Comparison of ENCODE assay signal across 11 cellular contexts in genomic region chr9:105662184-105663104, GRCh38. TPM values are rescaled to one million over a fixed set of nuclear protein-coding genes. Genes with fewer than 3 reads are reported as not detected.
DNase-seq lines count a peak whose midpoint lies in the region; ATAC-seq and TF ChIP-seq lines count a peak whose summit lies in the region.
"Had no signal": no experiment of that assay in that cellular context is flagged by ENCODE, and none has a peak within 500 bp of the region (broad histone marks: within the 10 kb centered on the region; RNA-seq: fewer than 3 reads in every experiment).

Gene TAL2, plus strand, starts transcription at chr9:105662457. Its CDS starts 40 bp downstream, at chr9:105662497.

- H3K27me3 ChIP-seq in Caco-2 (replicated peaks; ENCODE audit: control insufficient read depth, insufficient read depth, low read length) = no peaks in the 10 kb centered on the region
- H3K27me3 ChIP-seq in ascending aorta = no peaks in the 10 kb centered on the region
- H3K27me3 ChIP-seq: testis had no signal

- H3K4me3 Mint-ChIP-seq in WTC11 (no peak within 1 kb of the TSS), Caco-2 (ENCODE audit: unreplicated experiment) (no peak within 1 kb of the TSS)

- H3K4me3 ChIP-seq in Caco-2 (ENCODE audit: low read depth, low read length) (no peak within 1 kb of the TSS), ascending aorta (no peak within 1 kb of the TSS)
- H3K4me3 ChIP-seq: BLaER1, testis had no signal

- intact Hi-C loops in Caco-2 (cut with micrococcal nuclease; ENCODE audit: unreplicated experiment) (no loop called here), ascending aorta (cut with DNase I) (no loop called here), cardiac septum (cut with DNase I) (no loop called here)

- H3K27ac ChIP-seq in ascending aorta = no peak within 1 kb of the TSS
- H3K27ac ChIP-seq: BLaER1, testis had no signal

- ATAC-seq in GM18517 (IDR thresholded peaks at IDR 0.05; ENCODE audit: unreplicated experiment) (peak; percentile 96), GM21423 (IDR thresholded peaks at IDR 0.05; ENCODE audit: unreplicated experiment) (peak; percentile 84), HG03039 (IDR thresholded peaks at IDR 0.05; ENCODE audit: unreplicated experiment) (peak; percentile 64), WTC11 (no peak)

- H3K4me1 ChIP-seq in Caco-2 (peaks cover 2% of the 10 kb centered on the region; the same call in 1 of the 2 replicates), ascending aorta (no peaks in the 10 kb centered on the region)
- H3K4me1 ChIP-seq: BLaER1, testis had no signal

- DNase-seq in WTC11 (ENCODE audit: low spot score) = no peak
- no peak for DNase-seq in NCI-H2107 treated with DMSO at 0.1 percent for 48 hours (lab: John Stamatoyannopoulos, UW; ENCODE audit: unreplicated experiment)
- no peak for DNase-seq in Caco-2
- no peak for DNase-seq in ascending aorta (ENCODE audit: low spot score in 2 of 2)
- no peak for DNase-seq in cardiac septum (ENCODE audit: low spot score)
- DNase-seq: activated gamma-delta T cell, testis had no signal

- H3K36me3 ChIP-seq in Caco-2 (ENCODE audit: control insufficient read depth, insufficient read depth, low read length) (no peaks in the 10 kb centered on the region), ascending aorta (no peaks in the 10 kb centered on the region)
- H3K36me3 ChIP-seq: BLaER1 had no signal

- BruUV-seq in Caco-2 (replicated peaks; lab: Mats Ljungman, UMichigan) = no TSS peak

- H3K27ac Mint-ChIP-seq in WTC11 = 0 out of 2 replicates have a peak within 1 kb of the TSS, but pooled peaks have one; percentile 18
- H3K27ac Mint-ChIP-seq in Caco-2 (ENCODE audit: unreplicated experiment) = no peak within 1 kb of the TSS

- H3K4me1 Mint-ChIP-seq in WTC11 (peaks cover 7% of the 10 kb centered on the region), Caco-2 (ENCODE audit: low read depth, unreplicated experiment) (peaks cover 24% of the 10 kb centered on the region)

- CTCF ChIA-PET in WTC11 (lab: Charles Lee) = no interaction called here
- CTCF ChIA-PET in Caco-2 (lab: Charles Lee) = no interaction called here

- H3K27me3 Mint-ChIP-seq in WTC11 (ENCODE audit: low read depth) (peaks cover 19% of the 10 kb centered on the region), Caco-2 (ENCODE audit: insufficient read depth, unreplicated experiment) (no peaks in the 10 kb centered on the region)

- POLR2A ChIA-PET in WTC11 (lab: Charles Lee) = no interaction called here
- POLR2A ChIA-PET in Caco-2 (lab: Charles Lee) = no interaction called here

- no peak for TF ChIP-seq CTCF in WTC11 (IDR thresholded peaks at IDR 0.05)
- TF ChIP-seq CTCF in Caco-2 (IDR thresholded peaks at IDR 0.05; ENCODE audit: insufficient read depth in 1 of 2, low read depth in 1 of 2, low read length in 1 of 2, severe bottlenecking in 1 of 2, unreplicated experiment in 1 of 2) = no peak
- no peak for TF ChIP-seq CTCF in ascending aorta (IDR thresholded peaks at IDR 0.05)

- H3K9me3 Mint-ChIP-seq in WTC11 = no peaks in the 10 kb centered on the region
- no peaks in the 10 kb centered on the region for H3K9me3 Mint-ChIP-seq in Caco-2 (ENCODE audit: unreplicated experiment)

- no peaks in the 10 kb centered on the region for H3K36me3 Mint-ChIP-seq in WTC11
- H3K36me3 Mint-ChIP-seq in Caco-2 (ENCODE audit: insufficient read depth, unreplicated experiment) = no peaks in the 10 kb centered on the region

- H3K9me3 ChIP-seq in Caco-2 = no peaks in the 10 kb centered on the region
- H3K9me3 ChIP-seq in ascending aorta = no peaks in the 10 kb centered on the region
- H3K9me3 ChIP-seq: BLaER1, testis had no signal

TF ChIP-seq in WTC11, 78 proteins besides CTCF, POLR2A, EP300 and RAD21 (continues in another document):
- TF ChIP-seq GABPB1 (CRISPR knock-in tag; IDR thresholded peaks at IDR 0.05) (no peak), USF2 (CRISPR knock-in tag; IDR thresholded peaks at IDR 0.05) (no peak), KAT7 (CRISPR knock-in tag; IDR thresholded peaks at IDR 0.05; ENCODE audit: borderline replicate concordance) (no peak), SP1 (CRISPR knock-in tag; conservative IDR thresholded peaks at IDR 0.05) (no peak), MAX (CRISPR knock-in tag; IDR thresholded peaks at IDR 0.05) (no peak), NR3C1 (CRISPR knock-in tag; conservative IDR thresholded peaks at IDR 0.05; ENCODE audit: low read depth) (no peak), SOX15 (CRISPR knock-in tag; IDR thresholded peaks at IDR 0.05) (no peak), ZNF423 (CRISPR knock-in tag; IDR thresholded peaks at IDR 0.05) (no peak), E2F5 (CRISPR knock-in tag; IDR thresholded peaks at IDR 0.05) (no peak), ZNF532 (CRISPR knock-in tag; IDR thresholded peaks at IDR 0.05; ENCODE audit: borderline replicate concordance) (no peak), ZNF512 (CRISPR knock-in tag; IDR thresholded peaks at IDR 0.05; ENCODE audit: borderline replicate concordance) (no peak), GTF2I (CRISPR knock-in tag; conservative IDR thresholded peaks at IDR 0.05) (no peak), IRF1 (CRISPR knock-in tag; IDR thresholded peaks at IDR 0.05) (no peak), MYBL2 (CRISPR knock-in tag; IDR thresholded peaks at IDR 0.05) (no peak), GRHL2 (CRISPR knock-in tag; IDR thresholded peaks at IDR 0.05; ENCODE audit: insufficient replicate concordance, severe bottlenecking) (no peak), CREB1 (CRISPR knock-in tag; IDR thresholded peaks at IDR 0.05) (no peak)

RNA-seq across cellular contexts. Expression of gene TAL2, which starts in this region (rescaled TPM):
- total RNA-seq in WTC11 (2021) (0.41 TPM in 1 of 3 replicates, not detected in the others), Caco-2 (2022) (1.00 and 1.4 TPM in 2 replicates), ascending aorta (not detected), cardiac septum (not detected)
- total RNA-seq: testis had no signal
